ENCODE assay signal across 8 cellular contexts in genomic region chrX:153971632-153972367, GRCh38.
DNase-seq lines count a peak whose midpoint lies in the region; ATAC-seq and TF ChIP-seq lines count a peak whose summit lies in the region.

Gene HCFC1, minus strand, starts transcription at chrX:153971818. Its CDS starts 978 bp downstream, at chrX:153970840.

- in situ Hi-C loops in GM18951 (cut with MboI; ENCODE audit: low sequenced_read_pairs, unreplicated experiment) = no loop called here

- TF ChIP-seq CTCF in choroid plexus epithelial cell (conservative IDR thresholded peaks at IDR 0.05; ENCODE audit: low read depth, low read length) = no peak

- peak; percentile 54 for TF ChIP-seq POLR2A in GM18951 (IDR thresholded peaks at IDR 0.05; ENCODE audit: extremely low read depth, insufficient read depth, insufficient read length)

- peak within 1 kb of the TSS; percentile 99 for H3K27ac ChIP-seq in layer of hippocampus (ENCODE audit: low read depth, low read length)

- DNase-seq in AG08395 (ENCODE audit: low spot score) (peak; percentile 74), NCI-H345 treated with DMSO at 0.1 percent for 48 hours (lab: John Stamatoyannopoulos, UW; ENCODE audit: unreplicated experiment) (peak; percentile 86), choroid plexus epithelial cell (ENCODE audit: low read depth) (peak; percentile 88)
- DNase-seq in activated CD4-positive, alpha-beta T cell treated with anti-CD3 and anti-CD28 coated beads for 24 hours (ENCODE audit: low read depth in 2 of 2) = peak; percentile 77 to 89
- peak; percentile 81 to 90 for DNase-seq in stimulated activated CD4-positive, alpha-beta T cell treated with anti-CD3 and anti-CD28 coated beads, Interleukin-1b, Interleukin-23, amount 100 ng/mL, for 4 hours (ENCODE audit: low read depth in 2 of 2)

- H3K27me3 ChIP-seq in layer of hippocampus (ENCODE audit: control insufficient read depth, insufficient read depth, low read length) = no peaks in the 10 kb centered on the region

- peak within 1 kb of the TSS; percentile 83 for H3K4me3 ChIP-seq in choroid plexus epithelial cell (ENCODE audit: low read depth, low read length)

- peak; percentile 40 for ATAC-seq in HG03196 (IDR thresholded peaks at IDR 0.05; ENCODE audit: unreplicated experiment)

Comparison
In these comparisons a context has a peak if more than half of its experiments do, and no peak if none do; other contexts are left out.
1. Peak in every context shown above with its lines: DNase-seq, ATAC-seq, H3K4me3 ChIP-seq and H3K27ac ChIP-seq.